Comparison of ENCODE assay signal across 10 cellular contexts in the genomic region with DNA sequence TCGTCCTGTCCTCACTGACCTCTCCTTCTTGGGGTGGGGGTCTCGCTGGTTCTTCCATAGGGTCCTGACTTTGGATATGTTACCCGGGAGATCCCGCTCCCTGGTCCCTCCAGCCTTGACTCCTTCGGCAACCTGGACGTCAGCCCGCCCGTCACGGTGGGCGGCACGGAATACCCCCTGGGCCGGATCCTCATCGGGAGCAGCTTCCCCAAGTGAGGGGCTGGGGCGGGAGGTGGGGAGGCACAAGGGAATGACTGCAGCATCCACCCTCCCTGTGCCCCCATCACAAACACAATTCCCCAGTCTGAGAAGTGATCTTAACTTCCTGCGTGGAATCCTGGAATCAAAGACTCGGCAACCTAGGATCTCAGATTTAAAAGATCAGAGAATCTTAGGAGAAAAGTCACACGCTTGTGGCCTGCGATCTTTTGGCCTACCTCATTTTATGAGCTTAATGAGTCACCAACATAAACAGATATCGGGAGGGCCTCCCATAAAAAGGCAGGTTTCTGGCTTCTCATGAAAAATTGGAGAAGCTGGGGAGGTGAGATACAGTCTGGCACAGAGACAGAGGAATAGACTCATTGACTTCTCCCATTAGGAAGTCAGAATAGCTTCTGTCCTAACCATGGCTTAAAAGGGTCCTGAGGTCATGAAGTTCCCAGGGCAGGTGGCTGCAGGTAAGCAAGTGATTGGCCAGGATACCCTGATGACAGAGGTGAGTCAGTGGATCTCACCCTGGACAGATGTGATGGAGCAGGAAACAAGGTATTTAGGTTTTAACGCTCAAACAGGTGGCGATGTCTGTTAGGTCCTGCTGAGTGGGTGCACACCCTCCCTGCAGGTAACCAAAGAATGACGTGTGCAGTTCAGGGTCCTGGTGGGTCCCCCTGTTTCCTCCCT. TPM values are rescaled to one million over a fixed set of nuclear protein-coding genes. Genes with fewer than 3 reads are reported as not detected.
DNase-seq lines count a peak whose midpoint lies in the region; ATAC-seq, FAIRE-seq and TF ChIP-seq lines count a peak whose summit lies in the region.
"Had no signal": no experiment of that assay in that cellular context is flagged by ENCODE, and none has a peak within 500 bp of the region (broad histone marks: within the 10 kb centered on the region; RNA-seq: fewer than 3 reads in every experiment).

No MANE protein-coding gene starts in this region.

- H3K23ac ChIP-seq in IMR-90 (ENCODE audit: low read depth, low read length): peak overlapping the region; percentile 69

- peak overlapping the region; percentile 92 for H2AK5ac ChIP-seq in IMR-90 (ENCODE audit: low read depth, low read length)

- H3K9me1 ChIP-seq in IMR-90 (ENCODE audit: insufficient read depth, low read length) (peaks cover 9% of the 10 kb centered on the region), K562 (ENCODE audit: control insufficient read depth, insufficient read depth, low read length) (peaks cover 4% of the 10 kb centered on the region)

- BruUV-seq in IMR-90 (replicated peaks; lab: Mats Ljungman, UMichigan) (no TSS peak), K562 (replicated peaks; lab: Mats Ljungman, UMichigan) (no TSS peak)

- H3K27me3 Mint-ChIP-seq in immature natural killer cell (ENCODE audit: low read depth in 3 of 3): peaks cover 2 to 6% (median 4%) of the 10 kb centered on the region in 3 donors

- H3K27ac Mint-ChIP-seq in immature natural killer cell: no peak overlapping the region
- H3K27ac Mint-ChIP-seq: natural killer cell treated with Interleukin-12 subunit alpha and Interleukin-12 subunit beta and Interleukin-15 and Interleukin-18, amount 100 ng/mL, for 72 hours had no signal

- H3K4me2 ChIP-seq in IMR-90 (ENCODE audit: low read depth, low read length): peak overlapping the region; percentile 79
- no peak overlapping the region for H3K4me2 ChIP-seq in K562 (ENCODE audit: insufficient read depth, low read length)

- no peaks in the 10 kb centered on the region for H3K36me3 Mint-ChIP-seq in immature natural killer cell
- H3K36me3 Mint-ChIP-seq: natural killer cell treated with Interleukin-12 subunit alpha and Interleukin-12 subunit beta and Interleukin-15 and Interleukin-18, amount 100 ng/mL, for 72 hours had no signal

- peak overlapping the region; percentile 95 for H2AK9ac ChIP-seq in IMR-90 (replicated peaks; ENCODE audit: low read depth, low read length, poor library complexity)

- H2BK20ac ChIP-seq in IMR-90 (ENCODE audit: low read depth, low read length): peak overlapping the region; percentile 97

- peak overlapping the region; percentile 97 for H2BK120ac ChIP-seq in IMR-90 (ENCODE audit: low read depth, low read length)

- H2AFZ ChIP-seq in IMR-90 (replicated peaks; ENCODE audit: low read length, poor library complexity) (peak overlapping the region; percentile 65), K562 (ENCODE audit: low read depth, low read length) (no peak overlapping the region)

- H3K4me1 Mint-ChIP-seq in immature natural killer cell: peaks cover 0 to 2% of the 10 kb centered on the region in 2 donors

- H3K56ac ChIP-seq in IMR-90 (ENCODE audit: extremely low read depth, insufficient read depth, low read length): peak overlapping the region; percentile 44; the same call in 1 of the 2 replicates

- peak overlapping the region; percentile 98 for H2BK5ac ChIP-seq in IMR-90 (ENCODE audit: low read depth, low read length, poor library complexity, severe bottlenecking)

- H4K91ac ChIP-seq in IMR-90 (ENCODE audit: insufficient read depth, low read depth, low read length): peak overlapping the region; percentile 96

- H3K18ac ChIP-seq in IMR-90 (ENCODE audit: low read depth, low read length): peak overlapping the region; percentile 77

- intact Hi-C loops in IMR-90 (cut with micrococcal nuclease) (loop anchor here (1.0 kb wide), 1 partner anchor 65 kb away; no protein-coding TSS in a partner anchor), K562 (cut with micrococcal nuclease) (no loop called here)

- peak; percentile 30 for ATAC-seq in IMR-90 (ENCODE audit: low read depth)
- ATAC-seq in K562: no peak
- no peak for ATAC-seq in HG03045 (IDR thresholded peaks at IDR 0.05; ENCODE audit: unreplicated experiment)

- H3K4me1 ChIP-seq in IMR-90 (ENCODE audit: control insufficient read depth, insufficient read depth, low read length) (peaks cover 13% of the 10 kb centered on the region), K562 (replicated peaks in 1 of 2; ENCODE audit: control insufficient read depth in 2 of 2, insufficient read depth in 2 of 2, low read length in 2 of 2) (peaks cover 0 to 3% of the 10 kb centered on the region in 2 experiments; a peak in 1 of 5 replicates)

- TF ChIP-seq EP300 in K562 (IDR thresholded peaks at IDR 0.05; ENCODE audit: low read length): no peak

- peak overlapping the region; percentile 89 for H3K14ac ChIP-seq in IMR-90 (replicated peaks; ENCODE audit: low read depth, low read length)

- no peaks in the 10 kb centered on the region for H3K79me2 ChIP-seq in K562 (ENCODE audit: control insufficient read depth, insufficient read depth, low read length)

- no peak for TF ChIP-seq POLR2A in IMR-90 (IDR thresholded peaks at IDR 0.05; ENCODE audit: low read depth, low read length)
- TF ChIP-seq POLR2A in K562 (conservative IDR thresholded peaks at IDR 0.05): no peak

- in situ Hi-C loops in IMR-90 (cut with MboI; ENCODE audit: low sequenced_read_pairs): loop anchor here (5.0 kb wide), 1 partner anchor 176 kb away; no protein-coding TSS in a partner anchor
- in situ Hi-C loops in K562 (cut with MboI): loop anchor here (5.0 kb wide), 1 partner anchor 106 kb away; no protein-coding TSS in a partner anchor

- H3K4me3 ChIP-seq in AG04450 (ENCODE audit: low read depth, low read length) (no peak overlapping the region), IMR-90 (ENCODE audit: insufficient read depth, low read depth, low read length) (no peak overlapping the region), K562 (no peak overlapping the region)

- H2BK15ac ChIP-seq in IMR-90 (ENCODE audit: low read depth, low read length): peak overlapping the region; percentile 84

- peak; percentile 6 for FAIRE-seq in K562 (lab: Jason Lieb, UNC)

- peak overlapping the region; percentile 35; the same call in 1 of the 2 replicates for H3K9ac ChIP-seq in IMR-90 (ENCODE audit: low read depth, low read length)
- no peak overlapping the region for H3K9ac ChIP-seq in K562 (ENCODE audit: insufficient read depth in 1 of 2, low read depth in 2 of 2, low read length in 2 of 2)

- H3K79me1 ChIP-seq in IMR-90 (ENCODE audit: low read depth in 1 of 2, low read length in 2 of 2): no peaks in the 10 kb centered on the region

- dilution Hi-C loops in IMR-90 (cut with HindIII; ENCODE audit: low sequenced_read_pairs, unreplicated experiment): no loop called here

- CTCF ChIA-PET in AG04450 (lab: Charles Lee): interaction anchor here (1.3 to 9.1 kb wide), 2 partner anchors 20 to 106 kb away, joined by 3 to 282 read pairs; no protein-coding TSS in a partner anchor
- CTCF ChIA-PET in IMR-90 (lab: Yijun Ruan, JAX): interaction anchor here (1.0 to 3.0 kb wide), 2 partner anchors 108 to 109 kb away, joined by 3 to 22 read pairs; no protein-coding TSS in a partner anchor
- CTCF ChIA-PET in K562 (lab: Yijun Ruan, JAX; ENCODE audit: low intra/inter-chr PET ratio): interaction anchor here (0.6 kb wide), 1 partner anchor 91 kb away, joined by 3 read pairs; no protein-coding TSS in a partner anchor

- TF ChIP-seq CTCF in AG04450 (IDR thresholded peaks at IDR 0.05; ENCODE audit: low read depth, low read length): no peak
- TF ChIP-seq CTCF in IMR-90 (conservative IDR thresholded peaks at IDR 0.05; ENCODE audit: low read depth, low read length): no peak
- no peak for TF ChIP-seq CTCF in K562 (IDR thresholded peaks at IDR 0.05 in 2 of 3, conservative IDR thresholded peaks at IDR 0.05 in 1 of 3; ENCODE audit: insufficient read depth in 2 of 3, low read depth in 1 of 3, low read length in 3 of 3)
- no peak for TF ChIP-seq CTCF in GM10266 (IDR thresholded peaks at IDR 0.05; ENCODE audit: control insufficient read depth, insufficient read depth, low read depth, missing control alignments)

- H4K20me1 ChIP-seq in IMR-90 (ENCODE audit: insufficient read depth, low read length) (0 out of 2 replicates have a peak, but pooled peaks cover 3% of the 10 kb centered on the region), K562 (replicated peaks; ENCODE audit: control insufficient read depth, insufficient read depth, low read length) (peaks cover 14% of the 10 kb centered on the region)

- peak overlapping the region; percentile 80 for H3K27ac ChIP-seq in AG04450 (ENCODE audit: low read depth, low read length)
- peak overlapping the region; percentile 84 for H3K27ac ChIP-seq in IMR-90 (ENCODE audit: insufficient read depth, low read length)
- no peak overlapping the region for H3K27ac ChIP-seq in K562 (ENCODE audit: extremely low read depth, low read depth, low read length)

- H4K8ac ChIP-seq in IMR-90 (ENCODE audit: low read depth in 2 of 2, low read length in 2 of 2): peak overlapping the region; percentile 33 to 88

- 69% methylated on average over 3 of the region's 22 CpGs; no CpG with 5 or more reads in 1 of the 2 experiments for WGBS in IMR-90 (ENCODE audit: extremely low coverage in 2 of 2, insufficient read length in 1 of 2), 2 experiments
- WGBS in K562 (ENCODE audit: insufficient coverage, low coverage, missing lambda C conversion rate): under 1% methylated on average over 22 of the region's 22 CpGs

- H4K5ac ChIP-seq in IMR-90 (ENCODE audit: low read depth, low read length): peak overlapping the region; percentile 77

- peak; percentile 61 for DNase-seq in AG04450 (ENCODE audit: low read depth, low spot score)
- peak; percentile 91 for DNase-seq in IMR-90
- no peak for DNase-seq in K562 (ENCODE audit: extremely low read depth in 1 of 4, low spot score in 3 of 4)
- DNase-seq in lung microvascular endothelial cell (ENCODE audit: low read depth in 2 of 2): peak; percentile 20 to 65
- no peak for DNase-seq in GM10266 (ENCODE audit: extremely low spot score)
- no peak for DNase-seq in immature natural killer cell
- no peak for DNase-seq in stimulated activated naive CD4-positive, alpha-beta T cell (lab: John Stamatoyannopoulos, UW)
- DNase-seq: NCI-H1092 had no signal

- H3K9me3 ChIP-seq in AG04450 (ENCODE audit: control insufficient read depth, insufficient read depth, low read length) (no peaks in the 10 kb centered on the region), IMR-90 (ENCODE audit: control insufficient read depth, insufficient read depth, low read length) (no peaks in the 10 kb centered on the region), K562 (replicated peaks; ENCODE audit: control insufficient read depth, insufficient read depth, low read depth, low read length) (no peaks in the 10 kb centered on the region)

- H3K27me3 ChIP-seq in AG04450 (ENCODE audit: control insufficient read depth, insufficient read depth, low read length) (no peaks in the 10 kb centered on the region), IMR-90 (ENCODE audit: control insufficient read depth, insufficient read depth, low read length) (no peaks in the 10 kb centered on the region), K562 (ENCODE audit: control insufficient read depth in 2 of 2, insufficient read depth in 2 of 2, low read length in 2 of 2) (peaks cover 2 to 57% of the 10 kb centered on the region in 2 experiments)

- no peak for TF ChIP-seq RAD21 in IMR-90 (IDR thresholded peaks at IDR 0.05; ENCODE audit: low read length)
- TF ChIP-seq RAD21 in K562 (CRISPR knock-in tag; conservative IDR thresholded peaks at IDR 0.05 in 1 of 2, IDR thresholded peaks at IDR 0.05 in 1 of 2): no peak

- peaks cover 0 to 1% (median 0%) of the 10 kb centered on the region in 6 donors for H3K9me3 Mint-ChIP-seq in immature natural killer cell
- H3K9me3 Mint-ChIP-seq: natural killer cell treated with Interleukin-12 subunit alpha and Interleukin-12 subunit beta and Interleukin-15 and Interleukin-18, amount 100 ng/mL, for 72 hours had no signal

- peak overlapping the region; percentile 98 for H3K4ac ChIP-seq in IMR-90 (ENCODE audit: low read depth, low read length)

- POLR2A ChIA-PET in AG04450 (lab: Yijun Ruan, JAX): interaction anchor here (0.6 to 1.1 kb wide), 2 partner anchors 63 to 106 kb away, joined by 4 to 5 read pairs; no protein-coding TSS in a partner anchor
- POLR2A ChIA-PET in IMR-90 (lab: Charles Lee; ENCODE audit: unreplicated experiment): interaction anchor here (0.8 kb wide), 1 partner anchor 43 kb away, joined by 3 read pairs; no protein-coding TSS in a partner anchor
- POLR2A ChIA-PET in K562 (lab: Yijun Ruan, JAX): interaction anchor here (0.9 to 1.4 kb wide), 5 partner anchors 10 to 112 kb away, joined by 3 to 4 read pairs (median 3); no protein-coding TSS in a partner anchor

- H3K4me3 Mint-ChIP-seq in immature natural killer cell: no peak overlapping the region
- H3K4me3 Mint-ChIP-seq: natural killer cell treated with Interleukin-12 subunit alpha and Interleukin-12 subunit beta and Interleukin-15 and Interleukin-18, amount 100 ng/mL, for 72 hours had no signal

- H3K36me3 ChIP-seq in IMR-90 (ENCODE audit: control insufficient read depth, insufficient read depth, low read length) (no peaks in the 10 kb centered on the region), K562 (ENCODE audit: control insufficient read depth, insufficient read depth, low read length) (no peaks in the 10 kb centered on the region)

RNA-seq across cellular contexts. Expression of a gene that starts 15.9 kb away (rescaled TPM):
- polyA plus RNA-seq in AG04450 (2011; rRNA removed): 0.05 TPM in 1 of 2 replicates, not detected in the other
- polyA minus RNA-seq in AG04450 (2011; rRNA and poly(A)+ RNA removed): 0.05 and 0.09 TPM in 2 replicates
- not detected in 2 replicates for total RNA-seq in IMR-90 (2012; rRNA removed)
- not detected in 2 replicates for polyA plus RNA-seq in IMR-90 (2012; rRNA removed)
- not detected in 2 replicates for polyA plus RNA-seq in IMR-90 (2012; cell fraction: cytosol; rRNA removed)
- 0.01 and 0.03 TPM in 2 replicates for polyA plus RNA-seq in IMR-90 (2012; cell fraction: nucleus; rRNA removed; ENCODE audit: low replicate concordance)
- total RNA-seq in K562 (2011; cell fraction: chromatin; rRNA removed; ENCODE audit: low replicate concordance): not detected in 2 replicates
- total RNA-seq in K562 (2011; cell fraction: nucleolus; rRNA removed): not detected in 2 replicates
- not detected in 2 replicates for total RNA-seq in K562 (2011; cell fraction: nucleoplasm; rRNA removed)
- not detected in 2 replicates for total RNA-seq in K562 (2014; rRNA removed)
- total RNA-seq in K562 (2014; rRNA removed; fragmentation: Illumina TruSeq; extraction: Trizol): not detected in 2 replicates
- total RNA-seq in K562 (2015; rRNA removed; fragmentation: Illumina TruSeq; extraction: Trizol): not detected in 2 replicates
- not detected in 2 replicates for total RNA-seq in K562 (2021)
- polyA plus RNA-seq in K562 (2011; rRNA removed): not detected in 2 replicates
- polyA plus RNA-seq in K562 (2011; cell fraction: cytosol; rRNA removed): not detected in 2 replicates
- not detected in 2 replicates for polyA plus RNA-seq in K562 (2011; cell fraction: nucleus; rRNA removed)
- 0.06 TPM in 1 of 2 replicates, not detected in the other for polyA plus RNA-seq in K562 (2012)
- not detected in 2 replicates for polyA plus RNA-seq in K562 (2014; fragmentation: Illumina TruSeq; extraction: Trizol)
- not detected for polyA plus RNA-seq in K562 (2014; fragmentation: Nextera tagmentation; extraction: Ambion mirVana)
- polyA plus RNA-seq in K562 (2014; rRNA removed): not detected in 2 replicates
- polyA minus RNA-seq in K562 (2011; rRNA and poly(A)+ RNA removed): not detected in 2 replicates
- polyA minus RNA-seq in K562 (2011; cell fraction: cytosol; rRNA and poly(A)+ RNA removed): not detected in 2 replicates
- polyA minus RNA-seq in K562 (2011; cell fraction: nucleus; rRNA and poly(A)+ RNA removed): not detected in 2 replicates
- under 0.01 TPM in 1 of 2 replicates, not detected in the other for total RNA-seq in lung microvascular endothelial cell
- not detected for polyA plus RNA-seq in immature natural killer cell
- total RNA-seq: natural killer cell treated with Interleukin-12 subunit alpha and Interleukin-12 subunit beta and Interleukin-15 and Interleukin-18, amount 100 ng/mL, for 72 hours had no signal

RNA-seq across cellular contexts. Expression of a gene that starts 28.1 kb away (rescaled TPM):
- not detected in 2 replicates for polyA plus RNA-seq in AG04450 (2011; rRNA removed)
- 0.09 TPM in 1 of 2 replicates, not detected in the other for polyA minus RNA-seq in AG04450 (2011; rRNA and poly(A)+ RNA removed)
- total RNA-seq in IMR-90 (2012; rRNA removed): not detected in 2 replicates
- 0.13 and 0.17 TPM in 2 replicates for polyA plus RNA-seq in IMR-90 (2012; rRNA removed)
- 0.04 TPM in 1 of 2 replicates, not detected in the other for polyA plus RNA-seq in IMR-90 (2012; cell fraction: cytosol; rRNA removed)
- 0.14 and 0.21 TPM in 2 replicates for polyA plus RNA-seq in IMR-90 (2012; cell fraction: nucleus; rRNA removed; ENCODE audit: low replicate concordance)
- total RNA-seq in K562 (2011; cell fraction: chromatin; rRNA removed; ENCODE audit: low replicate concordance): not detected in 2 replicates
- total RNA-seq in K562 (2011; cell fraction: nucleolus; rRNA removed): not detected in 2 replicates
- total RNA-seq in K562 (2011; cell fraction: nucleoplasm; rRNA removed): not detected in 2 replicates
- not detected in 2 replicates for total RNA-seq in K562 (2014; rRNA removed)
- not detected in 2 replicates for total RNA-seq in K562 (2014; rRNA removed; fragmentation: Illumina TruSeq; extraction: Trizol)
- total RNA-seq in K562 (2015; rRNA removed; fragmentation: Illumina TruSeq; extraction: Trizol): not detected in 2 replicates
- not detected in 2 replicates for total RNA-seq in K562 (2021)
- not detected in 2 replicates for polyA plus RNA-seq in K562 (2011; rRNA removed)
- polyA plus RNA-seq in K562 (2011; cell fraction: cytosol; rRNA removed): not detected in 2 replicates
- polyA plus RNA-seq in K562 (2011; cell fraction: nucleus; rRNA removed): not detected in 2 replicates
- polyA plus RNA-seq in K562 (2012): 0.03 TPM in 1 of 2 replicates, not detected in the other
- polyA plus RNA-seq in K562 (2014; fragmentation: Illumina TruSeq; extraction: Trizol): not detected in 2 replicates
- polyA plus RNA-seq in K562 (2014; fragmentation: Nextera tagmentation; extraction: Ambion mirVana): not detected
- polyA plus RNA-seq in K562 (2014; rRNA removed): not detected in 2 replicates
- polyA minus RNA-seq in K562 (2011; rRNA and poly(A)+ RNA removed): not detected in 2 replicates
- not detected in 2 replicates for polyA minus RNA-seq in K562 (2011; cell fraction: cytosol; rRNA and poly(A)+ RNA removed)
- polyA minus RNA-seq in K562 (2011; cell fraction: nucleus; rRNA and poly(A)+ RNA removed): not detected in 2 replicates
- under 0.01 TPM in 1 of 2 replicates, not detected in the other for total RNA-seq in lung microvascular endothelial cell
- not detected for polyA plus RNA-seq in immature natural killer cell
- total RNA-seq: natural killer cell treated with Interleukin-12 subunit alpha and Interleukin-12 subunit beta and Interleukin-15 and Interleukin-18, amount 100 ng/mL, for 72 hours had no signal

Comparison
In these comparisons a context has a peak if more than half of its experiments do, and no peak if none do; other contexts are left out.
1. DNase-seq: peak in AG04450 (single experiment), IMR-90 (single experiment) and lung microvascular endothelial cell (2 of 2); none in K562 (0 of 4), GM10266 (single experiment), immature natural killer cell (0 of 3) and stimulated activated naive CD4-positive, alpha-beta T cell (0 of 6).